15 cellular contexts compared by ENCODE assay signal in genomic region chr5:54669845-54670635, GRCh38.
A peak's percentile ranks its signal among the peaks of the same experiment; 100 is the strongest.
DNase-seq lines count a peak whose midpoint lies in the region; ATAC-seq, FAIRE-seq and TF ChIP-seq lines count a peak whose summit lies in the region.
"Had no signal": no experiment of that assay in that cellular context is flagged by ENCODE, and none has a peak within 500 bp of the region (broad histone marks: within the 10 kb centered on the region; RNA-seq: fewer than 3 reads in every experiment).

No MANE protein-coding gene starts in this region.

- TF ChIP-seq CTCF in AG04450 (IDR thresholded peaks at IDR 0.05; ENCODE audit: low read depth, low read length) (peak; percentile 12; the same call in 1 of the 2 replicates), HepG2 (CRISPR knock-in tag; IDR thresholded peaks at IDR 0.05) (no peak)

- in situ Hi-C loops in HepG2 (cut with HindIII; ENCODE audit: extremely low pct_ligation_motif_present, low pct_unique_long_range_greater_than_20kb): no loop called here

- no peaks in the 10 kb centered on the region for H3K4me1 ChIP-seq in HepG2 (ENCODE audit: insufficient read depth, low read length)

- no peak for TF ChIP-seq POLR2A in HepG2 (IDR thresholded peaks at IDR 0.05; ENCODE audit: insufficient read depth in 1 of 2, low read depth in 2 of 2, low read length in 2 of 2)

- H3K4me2 ChIP-seq in HepG2 (ENCODE audit: low read depth, low read length): no peak overlapping the region

- peaks cover 8 to 23% (median 14%) of the 10 kb centered on the region in 3 donors for H3K9me3 Mint-ChIP-seq in T-cell
- peaks cover 7% of the 10 kb centered on the region for H3K9me3 Mint-ChIP-seq in memory B cell

- H3K27me3 Mint-ChIP-seq in T-cell (no peaks in the 10 kb centered on the region), memory B cell (no peaks in the 10 kb centered on the region)

- no peak for FAIRE-seq in HepG2 (lab: Jason Lieb, UNC)
- FAIRE-seq: GM12892 had no signal

- TF ChIP-seq EP300 in HepG2 (IDR thresholded peaks at IDR 0.05; ENCODE audit: low read depth in 2 of 2, low read length in 2 of 2) (no peak), HepG2 (CRISPR knock-in tag; IDR thresholded peaks at IDR 0.05; ENCODE audit: borderline replicate concordance) (no peak)

- H3K4me3 Mint-ChIP-seq in T-cell (peak overlapping the region in 2 of 3 donors; percentile 5 to 40), memory B cell (peak overlapping the region; percentile 16)

- intact Hi-C loops in HepG2 (cut with micrococcal nuclease; ENCODE audit: unreplicated experiment): no loop called here

- no peaks in the 10 kb centered on the region for H3K27me3 ChIP-seq in AG04450 (ENCODE audit: control insufficient read depth, insufficient read depth, low read length)
- no peaks in the 10 kb centered on the region; a peak in 1 of 5 replicates for H3K27me3 ChIP-seq in HepG2 (ENCODE audit: control insufficient read depth in 1 of 2, insufficient read depth in 2 of 2, low read length in 2 of 2)

- no peak overlapping the region for H2AFZ ChIP-seq in HepG2 (ENCODE audit: low read length)

- peaks cover 47 to 58% (median 49%) of the 10 kb centered on the region in 3 donors for H3K4me1 Mint-ChIP-seq in T-cell
- H3K4me1 Mint-ChIP-seq in memory B cell: peaks cover 48% of the 10 kb centered on the region

- H3K79me2 ChIP-seq in HepG2 (ENCODE audit: insufficient read depth, low read length): no peaks in the 10 kb centered on the region

- H3K36me3 Mint-ChIP-seq in T-cell (no peaks in the 10 kb centered on the region), memory B cell (peaks cover 2% of the 10 kb centered on the region)

- POLR2A ChIA-PET in AG04450 (lab: Yijun Ruan, JAX) (interaction anchor here (1.1 to 1.2 kb wide), 2 partner anchors 12 to 19 kb away, joined by 3 to 4 read pairs; no protein-coding TSS in a partner anchor), T-cell (lab: Charles Lee) (interaction anchor here (0.6 kb wide), 2 partner anchors 16 to 552 kb away, joined by 3 to 5 read pairs; no protein-coding TSS in a partner anchor), HepG2 (lab: Yijun Ruan, JAX) (no interaction called here)

- H3K36me3 ChIP-seq in HepG2 (replicated peaks in 1 of 2; ENCODE audit: control insufficient read depth in 1 of 2, insufficient read depth in 2 of 2, low read length in 2 of 2): no peaks in the 10 kb centered on the region

- H3K4me3 ChIP-seq in AG04450 (ENCODE audit: low read depth, low read length): no peak overlapping the region
- H3K4me3 ChIP-seq in HepG2 (replicated peaks in 1 of 3; ENCODE audit: insufficient read depth in 1 of 3, low read depth in 2 of 3, low read length in 3 of 3): no peak overlapping the region
- H3K4me3 ChIP-seq: mucosa of descending colon had no signal

- WGBS in HepG2 (ENCODE audit: low lambda C conversion rate): 0% methylated on average over 1 of the region's 1 CpG

- H3K9me3 ChIP-seq in AG04450 (ENCODE audit: control insufficient read depth, insufficient read depth, low read length): peaks cover 9% of the 10 kb centered on the region; the same call in 1 of the 2 replicates
- H3K9me3 ChIP-seq in HepG2 (ENCODE audit: low read length): peaks cover 7% of the 10 kb centered on the region; the same call in 1 of the 2 replicates
- H3K9me3 ChIP-seq: mucosa of descending colon had no signal

- DNase-seq in AG04450 (ENCODE audit: low read depth, low spot score) (no peak), EH (ENCODE audit: low read depth) (peak; percentile 57), T-cell (no peak), memory B cell (ENCODE audit: low spot score in 2 of 2) (no peak), hypothalamus (lab: John Stamatoyannopoulos, UW) (no peak), HepG2 (ENCODE audit: low spot score) (no peak), SKM-1 (lab: John Stamatoyannopoulos, UW; ENCODE audit: unreplicated experiment) (no peak)
- DNase-seq: activated CD4-positive, CD25-positive, alpha-beta regulatory T cell; activated T-cell treated with anti-CD3 and anti-CD28 coated beads, Interleukin-2, amount 50 U/mL, for 48 hours; foreskin melanocyte; mucosa of descending colon; NCI-H2081 treated with DMSO at 0.1 percent for 48 hours; stimulated activated CD4-positive, alpha-beta T cell treated with anti-CD3 and anti-CD28 coated beads, Interleukin-1b, Interleukin-23, amount 100 ng/mL, for 48 hours had no signal

- H3K27ac ChIP-seq in AG04450 (ENCODE audit: low read depth, low read length): peak overlapping the region; percentile 69
- no peak overlapping the region for H3K27ac ChIP-seq in HepG2 (ENCODE audit: extremely low read length, insufficient read depth, low read length)

- ATAC-seq in T-cell (replicated peaks in 1 of 4) (no peak), memory B cell (ENCODE audit: low read depth) (no peak), HepG2 (no peak), GM21737 (IDR thresholded peaks at IDR 0.05; ENCODE audit: unreplicated experiment) (no peak)

- H3K27ac Mint-ChIP-seq in T-cell (peak overlapping the region; percentile 47 to 64), memory B cell (no peak overlapping the region)

- BruUV-seq in HepG2 (replicated peaks; lab: Mats Ljungman, UMichigan): no TSS peak

- no peak overlapping the region for H3K9ac ChIP-seq in HepG2 (ENCODE audit: insufficient read depth, low read depth, low read length)

- CTCF ChIA-PET in AG04450 (lab: Charles Lee) (interaction anchor here (0.6 to 1.9 kb wide), 6 partner anchors 9 to 236 kb away, joined by 3 to 7 read pairs (median 4); no protein-coding TSS in a partner anchor), T-cell (lab: Charles Lee) (interaction anchor here (0.6 to 0.7 kb wide), 4 partner anchors 59 to 502 kb away, joined by 3 read pairs; no protein-coding TSS in a partner anchor), HepG2 (lab: Yijun Ruan, JAX; ENCODE audit: low intra/inter-chr PET ratio, low total read pairs) (no interaction called here)

- H4K20me1 ChIP-seq in HepG2 (ENCODE audit: insufficient read depth, low read length): no peaks in the 10 kb centered on the region

- no peak for TF ChIP-seq RAD21 in HepG2 (CRISPR knock-in tag; IDR thresholded peaks at IDR 0.05)

TF ChIP-seq in HepG2, 621 proteins besides CTCF, POLR2A, EP300 and RAD21 (continues in another document):
- TF ChIP-seq MTF2 (CRISPR knock-in tag; IDR thresholded peaks at IDR 0.05; ENCODE audit: borderline replicate concordance) (no peak), PAX8 (CRISPR knock-in tag; IDR thresholded peaks at IDR 0.05; ENCODE audit: borderline replicate concordance) (no peak), PHF5A (CRISPR knock-in tag; IDR thresholded peaks at IDR 0.05; ENCODE audit: low read depth, unreplicated experiment) (no peak), ZNF501 (CRISPR knock-in tag; IDR thresholded peaks at IDR 0.05) (no peak), MXD3 (CRISPR knock-in tag; IDR thresholded peaks at IDR 0.05) (no peak), MBD4 (IDR thresholded peaks at IDR 0.05; ENCODE audit: borderline replicate concordance, low read length) (no peak), ZNF350 (CRISPR knock-in tag; IDR thresholded peaks at IDR 0.05; ENCODE audit: borderline replicate concordance, low read depth) (no peak)
- TF ChIP-seq, protein P1, sequence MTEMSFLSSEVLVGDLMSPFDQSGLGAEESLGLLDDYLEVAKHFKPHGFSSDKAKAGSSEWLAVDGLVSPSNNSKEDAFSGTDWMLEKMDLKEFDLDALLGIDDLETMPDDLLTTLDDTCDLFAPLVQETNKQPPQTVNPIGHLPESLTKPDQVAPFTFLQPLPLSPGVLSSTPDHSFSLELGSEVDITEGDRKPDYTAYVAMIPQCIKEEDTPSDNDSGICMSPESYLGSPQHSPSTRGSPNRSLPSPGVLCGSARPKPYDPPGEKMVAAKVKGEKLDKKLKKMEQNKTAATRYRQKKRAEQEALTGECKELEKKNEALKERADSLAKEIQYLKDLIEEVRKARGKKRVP (CRISPR knock-in tag; IDR thresholded peaks at IDR 0.05): no peak
- TF ChIP-seq, protein P2, sequence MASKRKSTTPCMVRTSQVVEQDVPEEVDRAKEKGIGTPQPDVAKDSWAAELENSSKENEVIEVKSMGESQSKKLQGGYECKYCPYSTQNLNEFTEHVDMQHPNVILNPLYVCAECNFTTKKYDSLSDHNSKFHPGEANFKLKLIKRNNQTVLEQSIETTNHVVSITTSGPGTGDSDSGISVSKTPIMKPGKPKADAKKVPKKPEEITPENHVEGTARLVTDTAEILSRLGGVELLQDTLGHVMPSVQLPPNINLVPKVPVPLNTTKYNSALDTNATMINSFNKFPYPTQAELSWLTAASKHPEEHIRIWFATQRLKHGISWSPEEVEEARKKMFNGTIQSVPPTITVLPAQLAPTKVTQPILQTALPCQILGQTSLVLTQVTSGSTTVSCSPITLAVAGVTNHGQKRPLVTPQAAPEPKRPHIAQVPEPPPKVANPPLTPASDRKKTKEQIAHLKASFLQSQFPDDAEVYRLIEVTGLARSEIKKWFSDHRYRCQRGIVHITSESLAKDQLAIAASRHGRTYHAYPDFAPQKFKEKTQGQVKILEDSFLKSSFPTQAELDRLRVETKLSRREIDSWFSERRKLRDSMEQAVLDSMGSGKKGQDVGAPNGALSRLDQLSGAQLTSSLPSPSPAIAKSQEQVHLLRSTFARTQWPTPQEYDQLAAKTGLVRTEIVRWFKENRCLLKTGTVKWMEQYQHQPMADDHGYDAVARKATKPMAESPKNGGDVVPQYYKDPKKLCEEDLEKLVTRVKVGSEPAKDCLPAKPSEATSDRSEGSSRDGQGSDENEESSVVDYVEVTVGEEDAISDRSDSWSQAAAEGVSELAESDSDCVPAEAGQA (IDR thresholded peaks at IDR 0.05; ENCODE audit: low read depth): no peak
- TF ChIP-seq, protein P2 (CRISPR knock-in tag; IDR thresholded peaks at IDR 0.05; ENCODE audit: borderline replicate concordance): no peak
